ENCODE assay signal across 16 cellular contexts in genomic region chr2:97963880-97964279, GRCh38. TPM values are rescaled to one million over a fixed set of nuclear protein-coding genes. Genes with fewer than 3 reads are reported as not detected.
A peak's percentile ranks its signal among the peaks of the same experiment; 100 is the strongest.
DNase-seq lines count a peak whose midpoint lies in the region; ATAC-seq, FAIRE-seq and TF ChIP-seq lines count a peak whose summit lies in the region.
"Had no signal": no experiment of that assay in that cellular context is flagged by ENCODE, and none has a peak within 500 bp of the region (broad histone marks: within the 10 kb centered on the region; RNA-seq: fewer than 3 reads in every experiment).

No MANE protein-coding gene starts in this region.

- TF ChIP-seq EP300 in transverse colon (IDR thresholded peaks at IDR 0.05; ENCODE audit: low read depth) = no peak

- dilution Hi-C loops in IMR-90 (cut with HindIII; ENCODE audit: low sequenced_read_pairs, unreplicated experiment) = no loop called here

- no peak overlapping the region for H2BK5ac ChIP-seq in IMR-90 (ENCODE audit: low read depth, low read length, poor library complexity, severe bottlenecking)

- H4K91ac ChIP-seq in IMR-90 (ENCODE audit: insufficient read depth, low read depth, low read length) = no peak overlapping the region

- H2BK15ac ChIP-seq in IMR-90 (ENCODE audit: low read depth, low read length) = no peak overlapping the region

- no peak overlapping the region for H3K14ac ChIP-seq in IMR-90 (replicated peaks; ENCODE audit: low read depth, low read length)

- H3K36me3 ChIP-seq in IMR-90 (ENCODE audit: control insufficient read depth, insufficient read depth, low read length) = no peaks in the 10 kb centered on the region
- no peaks in the 10 kb centered on the region for H3K36me3 ChIP-seq in astrocyte (ENCODE audit: insufficient read depth, low read length)
- H3K36me3 ChIP-seq in left lung = no peaks in the 10 kb centered on the region
- H3K36me3 ChIP-seq in transverse colon = no peaks in the 10 kb centered on the region

- H3K4me2 ChIP-seq in IMR-90 (ENCODE audit: low read depth, low read length) (no peak overlapping the region), astrocyte (ENCODE audit: low read length) (no peak overlapping the region)

- no CpG with 5 or more reads among the region's 1 CpG for WGBS in IMR-90 (ENCODE audit: extremely low coverage in 2 of 2, insufficient read length in 1 of 2), 2 experiments
- 44 to 71% methylated on average over 1 of the region's 1 CpG for WGBS in transverse colon (ENCODE audit: low coverage in 1 of 2), 2 donors

- H2AK5ac ChIP-seq in IMR-90 (ENCODE audit: low read depth, low read length) = no peak overlapping the region

- peaks cover 7% of the 10 kb centered on the region for H3K9me1 ChIP-seq in IMR-90 (ENCODE audit: insufficient read depth, low read length)

- no peaks in the 10 kb centered on the region for H3K9me3 Mint-ChIP-seq in astrocyte (ENCODE audit: unreplicated experiment)
- H3K9me3 Mint-ChIP-seq in osteocyte (ENCODE audit: unreplicated experiment) = no peaks in the 10 kb centered on the region

- POLR2A ChIA-PET in IMR-90 (lab: Charles Lee; ENCODE audit: unreplicated experiment) = no interaction called here

- H3K9me3 ChIP-seq in IMR-90 (ENCODE audit: control insufficient read depth, insufficient read depth, low read length) = no peaks in the 10 kb centered on the region
- no peaks in the 10 kb centered on the region for H3K9me3 ChIP-seq in astrocyte (ENCODE audit: insufficient read depth, low read depth, low read length)
- no peaks in the 10 kb centered on the region for H3K9me3 ChIP-seq in left lung
- H3K9me3 ChIP-seq in transverse colon = no peaks in the 10 kb centered on the region

- DNase-seq in IMR-90 (peak; percentile 20), astrocyte (ENCODE audit: low read depth) (peak; percentile 19), left lung (no peak), transverse colon (no peak), OCI-M1 (lab: John Stamatoyannopoulos, UW) (no peak), frontal cortex (ENCODE audit: low spot score in 2 of 2) (no peak), osteocyte (ENCODE audit: extremely low spot score, unreplicated experiment) (no peak)
- DNase-seq: DMS 273 treated with DMSO at 0.1 percent for 48 hours, Kasumi-1, NCI-H1417, NCI-H2029, NCI-H2171 treated with DMSO at 0.1 percent for 48 hours, NCI-H774, SIG-M5 had no signal

- H3K27me3 Mint-ChIP-seq in astrocyte (ENCODE audit: low read depth, unreplicated experiment) = no peaks in the 10 kb centered on the region
- H3K27me3 Mint-ChIP-seq in osteocyte (ENCODE audit: unreplicated experiment) = no peaks in the 10 kb centered on the region

- H3K4me3 ChIP-seq in IMR-90 (ENCODE audit: insufficient read depth, low read depth, low read length) (no peak overlapping the region), astrocyte (ENCODE audit: insufficient read depth, low read depth, low read length) (no peak overlapping the region), left lung (no peak overlapping the region), transverse colon (no peak overlapping the region)
- H3K4me3 ChIP-seq: BLaER1 treated with 17β-estradiol and CSF1 and Interleukin-3, amounts not matched to agents 10 nM and 100 nM had no signal

- FAIRE-seq in astrocyte (lab: Jason Lieb, UNC) (no peak), frontal cortex (lab: Jason Lieb, UNC) (no peak)

- H3K4me1 ChIP-seq in IMR-90 (ENCODE audit: control insufficient read depth, insufficient read depth, low read length) (peaks cover 3% of the 10 kb centered on the region; the same call in 1 of the 2 replicates), astrocyte (ENCODE audit: insufficient read depth, low read length) (no peaks in the 10 kb centered on the region), left lung (peaks cover 14 to 32% of the 10 kb centered on the region in 2 donors), transverse colon (peaks cover 16 to 73% (median 39%) of the 10 kb centered on the region in 4 donors)

- BruUV-seq in IMR-90 (replicated peaks; lab: Mats Ljungman, UMichigan) = no TSS peak

- no peak overlapping the region for H2BK20ac ChIP-seq in IMR-90 (ENCODE audit: low read depth, low read length)

- H3K4me3 Mint-ChIP-seq in astrocyte (ENCODE audit: unreplicated experiment) (no peak overlapping the region), osteocyte (ENCODE audit: unreplicated experiment) (no peak overlapping the region)

- H3K79me1 ChIP-seq in IMR-90 (ENCODE audit: low read depth in 1 of 2, low read length in 2 of 2) = peaks cover 19 to 59% of the 10 kb centered on the region in 2 experiments

- in situ Hi-C loops in IMR-90 (cut with MboI; ENCODE audit: low sequenced_read_pairs) = no loop called here
- in situ Hi-C loops in transverse colon (cut with MboI; ENCODE audit: low pct_ligation_motif_present in 1 of 4, low pct_unique_long_range_greater_than_20kb in 1 of 4, low sequenced_read_pairs in 3 of 4) = no loop called here

- no peak overlapping the region for H2BK120ac ChIP-seq in IMR-90 (ENCODE audit: low read depth, low read length)

- H3K23ac ChIP-seq in IMR-90 (ENCODE audit: low read depth, low read length) = no peak overlapping the region

- intact Hi-C loops in IMR-90 (cut with micrococcal nuclease) (no loop called here), left lung (cut with DNase I) (no loop called here), transverse colon (cut with DNase I; ENCODE audit: low total_unique reads) (no loop called here)

- no peak for TF ChIP-seq CTCF in IMR-90 (conservative IDR thresholded peaks at IDR 0.05; ENCODE audit: low read depth, low read length)
- TF ChIP-seq CTCF in astrocyte (IDR thresholded peaks at IDR 0.05; ENCODE audit: insufficient read depth, low read depth, low read length) = no peak
- no peak for TF ChIP-seq CTCF in left lung (IDR thresholded peaks at IDR 0.05)
- no peak for TF ChIP-seq CTCF in transverse colon (IDR thresholded peaks at IDR 0.05)
- no peak for TF ChIP-seq CTCF in osteocyte (IDR thresholded peaks at IDR 0.05)

- TF ChIP-seq POLR2A in IMR-90 (IDR thresholded peaks at IDR 0.05; ENCODE audit: low read depth, low read length) (no peak), transverse colon (IDR thresholded peaks at IDR 0.05) (no peak)

- peaks cover 32% of the 10 kb centered on the region for H4K20me1 ChIP-seq in IMR-90 (ENCODE audit: insufficient read depth, low read length)
- H4K20me1 ChIP-seq in astrocyte (ENCODE audit: insufficient read depth, low read length) = peaks cover 79% of the 10 kb centered on the region

- H3K36me3 Mint-ChIP-seq in astrocyte (ENCODE audit: low read depth, unreplicated experiment) (peaks cover under 1% of the 10 kb centered on the region), osteocyte (ENCODE audit: unreplicated experiment) (no peaks in the 10 kb centered on the region)

- CTCF ChIA-PET in IMR-90 (lab: Yijun Ruan, JAX) = no interaction called here

- no peak overlapping the region for H3K27ac Mint-ChIP-seq in astrocyte (ENCODE audit: unreplicated experiment)
- no peak overlapping the region for H3K27ac Mint-ChIP-seq in osteocyte (ENCODE audit: unreplicated experiment)

- H2AK9ac ChIP-seq in IMR-90 (replicated peaks; ENCODE audit: low read depth, low read length, poor library complexity) = no peak overlapping the region

- ATAC-seq in IMR-90 (ENCODE audit: low read depth) = peak; percentile 46; the same call in 1 of the 2 replicates
- ATAC-seq in left lung = peak; percentile 42
- ATAC-seq: Panc1 had no signal

- no peaks in the 10 kb centered on the region for H3K27me3 ChIP-seq in IMR-90 (ENCODE audit: control insufficient read depth, insufficient read depth, low read length)
- no peaks in the 10 kb centered on the region for H3K27me3 ChIP-seq in astrocyte (ENCODE audit: insufficient read depth, low read length)
- H3K27me3 ChIP-seq in left lung = no peaks in the 10 kb centered on the region
- H3K27me3 ChIP-seq in transverse colon = no peaks in the 10 kb centered on the region
- H3K27me3 ChIP-seq: BLaER1 treated with 17β-estradiol and CSF1 and Interleukin-3, amounts not matched to agents 10 nM and 100 nM had no signal

- H3K4me1 Mint-ChIP-seq in astrocyte (ENCODE audit: low read depth, unreplicated experiment) = peaks cover 14% of the 10 kb centered on the region
- peaks cover 25% of the 10 kb centered on the region for H3K4me1 Mint-ChIP-seq in osteocyte (ENCODE audit: unreplicated experiment)

- no peak overlapping the region for H4K8ac ChIP-seq in IMR-90 (ENCODE audit: low read depth in 2 of 2, low read length in 2 of 2)

- H3K9ac ChIP-seq in IMR-90 (ENCODE audit: low read depth, low read length) (no peak overlapping the region), astrocyte (ENCODE audit: low read length) (no peak overlapping the region)
- H3K9ac ChIP-seq: BLaER1 treated with 17β-estradiol and CSF1 and Interleukin-3, amounts not matched to agents 10 nM and 100 nM had no signal

- H3K56ac ChIP-seq in IMR-90 (ENCODE audit: extremely low read depth, insufficient read depth, low read length) = no peak overlapping the region

- no peak overlapping the region for H3K18ac ChIP-seq in IMR-90 (ENCODE audit: low read depth, low read length)

- no peak overlapping the region for H4K5ac ChIP-seq in IMR-90 (ENCODE audit: low read depth, low read length)

- TF ChIP-seq RAD21 in IMR-90 (IDR thresholded peaks at IDR 0.05; ENCODE audit: low read length) = no peak

- H3K27ac ChIP-seq in IMR-90 (ENCODE audit: insufficient read depth, low read length) (no peak overlapping the region), astrocyte (ENCODE audit: low read depth, low read length) (no peak overlapping the region), left lung (no peak overlapping the region), transverse colon (peak overlapping the region; percentile 67 to 84 (median 80))
- H3K27ac ChIP-seq: BLaER1 treated with 17β-estradiol and CSF1 and Interleukin-3, amounts not matched to agents 10 nM and 100 nM had no signal

- peaks cover 96% of the 10 kb centered on the region for H3K79me2 ChIP-seq in astrocyte (ENCODE audit: insufficient read depth, low read length)

- H3K4ac ChIP-seq in IMR-90 (ENCODE audit: low read depth, low read length) = no peak overlapping the region

- H2AFZ ChIP-seq in IMR-90 (replicated peaks; ENCODE audit: low read length, poor library complexity) (no peak overlapping the region), astrocyte (ENCODE audit: low read depth, low read length) (no peak overlapping the region)

TF ChIP-seq in IMR-90, 13 proteins besides CTCF, POLR2A, EP300 and RAD21 (continues in another document):
- no peak for TF ChIP-seq USF2 (IDR thresholded peaks at IDR 0.05; ENCODE audit: low read depth, low read length)

RNA-seq across cellular contexts. Expression of gene TMEM131, which starts 31.9 kb away (rescaled TPM):
- total RNA-seq in IMR-90 (2012; rRNA removed) (13.3 and 18.9 TPM in 2 replicates), astrocyte (32.8 and 35.3 TPM in 2 replicates), left lung (10 to 100 TPM; 43.9 to 44.6 TPM), transverse colon (10 to 100 TPM; 78.4 to 86.4 (median 80.5) TPM), frontal cortex (30.2 TPM), osteocyte (35.6 and 36.4 TPM in 2 replicates)
- 14.0 TPM in 2 replicates for polyA plus RNA-seq in IMR-90 (2012; rRNA removed)
- polyA plus RNA-seq in IMR-90 (2012; cell fraction: cytosol; rRNA removed) = 3.5 and 6.7 TPM in 2 replicates
- 16.5 and 40.8 TPM in 2 replicates for polyA plus RNA-seq in IMR-90 (2012; cell fraction: nucleus; rRNA removed; ENCODE audit: low replicate concordance)

Comparison
In these comparisons a context has a peak if more than half of its experiments do, and no peak if none do; other contexts are left out.
1. DNase-seq: peak in IMR-90 (single experiment) and astrocyte (single experiment); none in left lung (0 of 2), transverse colon (single experiment), OCI-M1 (single experiment), frontal cortex (0 of 2) and osteocyte (single experiment).
2. H3K27ac ChIP-seq: peak in transverse colon (4 of 4); none in IMR-90 (single experiment), astrocyte (single experiment) and left lung (0 of 2).